Comparison of ENCODE assay signal across 1 cellular context in the genomic region with DNA sequence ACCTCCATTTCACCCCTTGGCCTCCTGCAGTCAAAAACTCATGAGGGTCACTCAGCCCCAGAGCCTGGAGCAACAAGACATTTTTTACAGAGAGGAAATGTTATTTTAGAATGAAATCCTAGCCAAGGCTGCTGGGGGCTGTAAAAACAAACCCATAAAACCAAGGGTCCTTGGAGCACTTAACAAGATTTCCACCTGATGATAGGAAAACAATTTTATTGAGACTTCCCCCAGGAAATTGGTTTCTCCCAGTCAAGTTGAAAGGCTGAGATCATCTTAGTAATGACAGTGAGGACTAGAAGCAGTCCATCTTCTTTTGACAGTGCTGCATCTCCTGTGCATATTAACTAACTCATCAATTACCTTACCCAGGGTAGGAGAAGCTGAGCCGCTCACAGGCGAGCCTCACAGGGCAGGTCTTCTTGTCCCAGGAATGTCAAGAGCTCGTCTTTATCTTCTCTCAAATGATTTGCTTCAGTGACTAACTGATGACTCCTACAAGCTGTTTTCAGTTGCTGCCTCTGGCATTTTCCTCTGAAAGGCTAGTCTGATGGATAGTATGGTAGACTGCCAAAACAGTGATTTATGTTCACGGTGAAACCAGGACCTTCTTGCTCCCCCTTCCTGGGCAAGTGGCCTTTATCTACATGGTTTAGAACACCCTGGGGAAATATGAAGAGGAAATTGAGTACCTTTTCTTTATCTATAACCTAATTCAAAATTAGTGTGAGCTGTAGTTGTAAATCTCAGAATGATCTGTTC.
TF ChIP-seq lines count a peak whose summit lies in the region.

No MANE protein-coding gene starts in this region.

TF ChIP-seq in HepG2, 621 proteins besides CTCF, POLR2A, EP300 and RAD21:
- TF ChIP-seq NFRKB (IDR thresholded peaks at IDR 0.05) (no peak), KLF13 (CRISPR knock-in tag; IDR thresholded peaks at IDR 0.05) (no peak), ZNF660 (CRISPR knock-in tag; IDR thresholded peaks at IDR 0.05; ENCODE audit: borderline replicate concordance, low read depth) (no peak)
- TF ChIP-seq, protein P1, sequence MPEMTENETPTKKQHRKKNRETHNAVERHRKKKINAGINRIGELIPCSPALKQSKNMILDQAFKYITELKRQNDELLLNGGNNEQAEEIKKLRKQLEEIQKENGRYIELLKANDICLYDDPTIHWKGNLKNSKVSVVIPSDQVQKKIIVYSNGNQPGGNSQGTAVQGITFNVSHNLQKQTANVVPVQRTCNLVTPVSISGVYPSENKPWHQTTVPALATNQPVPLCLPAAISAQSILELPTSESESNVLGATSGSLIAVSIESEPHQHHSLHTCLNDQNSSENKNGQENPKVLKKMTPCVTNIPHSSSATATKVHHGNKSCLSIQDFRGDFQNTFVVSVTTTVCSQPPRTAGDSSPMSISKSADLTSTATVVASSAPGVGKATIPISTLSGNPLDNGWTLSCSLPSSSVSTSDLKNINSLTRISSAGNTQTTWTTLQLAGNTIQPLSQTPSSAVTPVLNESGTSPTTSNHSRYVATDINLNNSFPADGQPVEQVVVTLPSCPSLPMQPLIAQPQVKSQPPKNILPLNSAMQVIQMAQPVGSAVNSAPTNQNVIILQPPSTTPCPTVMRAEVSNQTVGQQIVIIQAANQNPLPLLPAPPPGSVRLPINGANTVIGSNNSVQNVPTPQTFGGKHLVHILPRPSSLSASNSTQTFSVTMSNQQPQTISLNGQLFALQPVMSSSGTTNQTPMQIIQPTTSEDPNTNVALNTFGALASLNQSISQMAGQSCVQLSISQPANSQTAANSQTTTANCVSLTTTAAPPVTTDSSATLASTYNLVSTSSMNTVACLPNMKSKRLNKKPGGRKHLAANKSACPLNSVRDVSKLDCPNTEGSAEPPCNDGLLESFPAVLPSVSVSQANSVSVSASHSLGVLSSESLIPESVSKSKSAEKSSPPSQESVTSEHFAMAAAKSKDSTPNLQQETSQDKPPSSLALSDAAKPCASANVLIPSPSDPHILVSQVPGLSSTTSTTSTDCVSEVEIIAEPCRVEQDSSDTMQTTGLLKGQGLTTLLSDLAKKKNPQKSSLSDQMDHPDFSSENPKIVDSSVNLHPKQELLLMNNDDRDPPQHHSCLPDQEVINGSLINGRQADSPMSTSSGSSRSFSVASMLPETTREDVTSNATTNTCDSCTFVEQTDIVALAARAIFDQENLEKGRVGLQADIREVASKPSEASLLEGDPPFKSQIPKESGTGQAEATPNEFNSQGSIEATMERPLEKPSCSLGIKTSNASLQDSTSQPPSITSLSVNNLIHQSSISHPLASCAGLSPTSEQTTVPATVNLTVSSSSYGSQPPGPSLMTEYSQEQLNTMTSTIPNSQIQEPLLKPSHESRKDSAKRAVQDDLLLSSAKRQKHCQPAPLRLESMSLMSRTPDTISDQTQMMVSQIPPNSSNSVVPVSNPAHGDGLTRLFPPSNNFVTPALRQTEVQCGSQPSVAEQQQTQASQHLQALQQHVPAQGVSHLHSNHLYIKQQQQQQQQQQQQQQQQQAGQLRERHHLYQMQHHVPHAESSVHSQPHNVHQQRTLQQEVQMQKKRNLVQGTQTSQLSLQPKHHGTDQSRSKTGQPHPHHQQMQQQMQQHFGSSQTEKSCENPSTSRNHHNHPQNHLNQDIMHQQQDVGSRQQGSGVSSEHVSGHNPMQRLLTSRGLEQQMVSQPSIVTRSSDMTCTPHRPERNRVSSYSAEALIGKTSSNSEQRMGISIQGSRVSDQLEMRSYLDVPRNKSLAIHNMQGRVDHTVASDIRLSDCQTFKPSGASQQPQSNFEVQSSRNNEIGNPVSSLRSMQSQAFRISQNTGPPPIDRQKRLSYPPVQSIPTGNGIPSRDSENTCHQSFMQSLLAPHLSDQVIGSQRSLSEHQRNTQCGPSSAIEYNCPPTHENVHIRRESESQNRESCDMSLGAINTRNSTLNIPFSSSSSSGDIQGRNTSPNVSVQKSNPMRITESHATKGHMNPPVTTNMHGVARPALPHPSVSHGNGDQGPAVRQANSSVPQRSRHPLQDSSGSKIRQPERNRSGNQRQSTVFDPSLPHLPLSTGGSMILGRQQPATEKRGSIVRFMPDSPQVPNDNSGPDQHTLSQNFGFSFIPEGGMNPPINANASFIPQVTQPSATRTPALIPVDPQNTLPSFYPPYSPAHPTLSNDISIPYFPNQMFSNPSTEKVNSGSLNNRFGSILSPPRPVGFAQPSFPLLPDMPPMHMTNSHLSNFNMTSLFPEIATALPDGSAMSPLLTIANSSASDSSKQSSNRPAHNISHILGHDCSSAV (CRISPR knock-in tag; IDR thresholded peaks at IDR 0.05; ENCODE audit: borderline replicate concordance): no peak
- TF ChIP-seq, protein P2, sequence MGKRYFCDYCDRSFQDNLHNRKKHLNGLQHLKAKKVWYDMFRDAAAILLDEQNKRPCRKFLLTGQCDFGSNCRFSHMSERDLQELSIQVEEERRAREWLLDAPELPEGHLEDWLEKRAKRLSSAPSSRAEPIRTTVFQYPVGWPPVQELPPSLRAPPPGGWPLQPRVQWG (CRISPR knock-in tag; IDR thresholded peaks at IDR 0.05; ENCODE audit: borderline replicate concordance, low read depth): no peak
- TF ChIP-seq, protein P3, sequence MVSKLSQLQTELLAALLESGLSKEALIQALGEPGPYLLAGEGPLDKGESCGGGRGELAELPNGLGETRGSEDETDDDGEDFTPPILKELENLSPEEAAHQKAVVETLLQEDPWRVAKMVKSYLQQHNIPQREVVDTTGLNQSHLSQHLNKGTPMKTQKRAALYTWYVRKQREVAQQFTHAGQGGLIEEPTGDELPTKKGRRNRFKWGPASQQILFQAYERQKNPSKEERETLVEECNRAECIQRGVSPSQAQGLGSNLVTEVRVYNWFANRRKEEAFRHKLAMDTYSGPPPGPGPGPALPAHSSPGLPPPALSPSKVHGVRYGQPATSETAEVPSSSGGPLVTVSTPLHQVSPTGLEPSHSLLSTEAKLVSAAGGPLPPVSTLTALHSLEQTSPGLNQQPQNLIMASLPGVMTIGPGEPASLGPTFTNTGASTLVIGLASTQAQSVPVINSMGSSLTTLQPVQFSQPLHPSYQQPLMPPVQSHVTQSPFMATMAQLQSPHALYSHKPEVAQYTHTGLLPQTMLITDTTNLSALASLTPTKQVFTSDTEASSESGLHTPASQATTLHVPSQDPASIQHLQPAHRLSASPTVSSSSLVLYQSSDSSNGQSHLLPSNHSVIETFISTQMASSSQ (IDR thresholded peaks at IDR 0.05; ENCODE audit: low read depth): no peak
- TF ChIP-seq, protein P3 (CRISPR knock-in tag; IDR thresholded peaks at IDR 0.05; ENCODE audit: borderline replicate concordance): no peak
